In the genomic region with DNA sequence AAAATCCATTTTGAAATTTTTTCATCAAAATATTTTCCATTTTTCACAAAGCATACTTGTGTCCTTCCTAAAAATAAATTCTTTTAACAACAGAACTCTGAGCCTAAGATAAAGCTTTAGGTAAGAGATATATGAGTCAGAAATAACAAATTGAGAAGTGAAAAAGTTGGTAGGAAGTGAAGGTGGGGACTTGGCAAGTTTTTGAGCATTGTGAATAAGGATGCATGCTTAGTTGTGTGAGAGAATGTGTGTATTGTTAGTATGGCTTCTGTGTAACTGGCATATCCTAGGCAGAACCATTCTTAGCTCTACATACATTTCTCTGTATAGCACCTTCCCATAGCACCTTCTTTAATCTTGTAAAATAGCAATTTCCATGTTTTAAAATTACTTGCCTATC, we compare ENCODE assay signal across 16 cellular contexts. TPM values are rescaled to one million over a fixed set of nuclear protein-coding genes. Genes with fewer than 3 reads are reported as not detected.
DNase-seq lines count a peak whose midpoint lies in the region; ATAC-seq and TF ChIP-seq lines count a peak whose summit lies in the region.
"Had no signal": no experiment of that assay in that cellular context is flagged by ENCODE, and none has a peak within 500 bp of the region (broad histone marks: within the 10 kb centered on the region; RNA-seq: fewer than 3 reads in every experiment).

No MANE protein-coding gene starts in this region.

- H3K79me2 ChIP-seq in SK-N-SH (ENCODE audit: insufficient read depth) = no peaks in the 10 kb centered on the region

- TF ChIP-seq RAD21 in SK-N-SH (IDR thresholded peaks at IDR 0.05; ENCODE audit: low read length) = no peak

- H3K36me3 ChIP-seq in SK-N-SH (replicated peaks in 1 of 2; ENCODE audit: control insufficient read depth in 1 of 2, insufficient read depth in 2 of 2, low read length in 1 of 2) (no peaks in the 10 kb centered on the region), tibial artery (no peaks in the 10 kb centered on the region)
- H3K36me3 ChIP-seq: neutrophil, WERI-Rb-1 had no signal

- ATAC-seq in GM19395 (IDR thresholded peaks at IDR 0.05; ENCODE audit: unreplicated experiment) (peak; percentile 93), HG02623 (IDR thresholded peaks at IDR 0.05; ENCODE audit: unreplicated experiment) (peak; percentile 89), HG03432 (IDR thresholded peaks at IDR 0.05; ENCODE audit: unreplicated experiment) (peak; percentile 94)
- ATAC-seq: activated naive CD8-positive, alpha-beta T cell treated with anti-CD3 and anti-CD28 coated beads, Interleukin-2, amount 50 U/mL, for 24 hours; esophagus mucosa had no signal

- no peak overlapping the region for H3K27ac ChIP-seq in SK-N-SH (ENCODE audit: low read depth in 2 of 2, low read length in 1 of 2)
- H3K27ac ChIP-seq in substantia nigra (ENCODE audit: low read depth, low read length, poor library complexity, severe bottlenecking) = no peak overlapping the region
- H3K27ac ChIP-seq in tibial artery = no peak overlapping the region
- H3K27ac ChIP-seq: neutrophil, WERI-Rb-1 had no signal

- TF ChIP-seq CTCF in GM12864 (IDR thresholded peaks at IDR 0.05; ENCODE audit: low read depth, low read length, missing control alignments) (no peak), SK-N-SH (IDR thresholded peaks at IDR 0.05) (no peak), tibial artery (IDR thresholded peaks at IDR 0.05) (no peak)

- CTCF ChIA-PET in SK-N-SH (lab: Yijun Ruan, JAX) = no interaction called here

- no peak overlapping the region for H3K4me2 ChIP-seq in SK-N-SH

- H3K4me1 ChIP-seq in SK-N-SH (ENCODE audit: control insufficient read depth in 1 of 2, insufficient read depth in 2 of 2, low read depth in 1 of 2, low read length in 1 of 2) = peaks cover 0 to 19% of the 10 kb centered on the region in 2 experiments; a peak in 3 of 4 replicates
- peaks cover 0 to 15% (median 0%) of the 10 kb centered on the region in 4 donors for H3K4me1 ChIP-seq in tibial artery

- TF ChIP-seq EP300 in SK-N-SH (IDR thresholded peaks at IDR 0.05; ENCODE audit: borderline replicate concordance in 1 of 2, low read depth in 1 of 2, low read length in 1 of 2) = no peak

- no peak overlapping the region for H3K4me3 ChIP-seq in GM12864 (ENCODE audit: low read depth, low read length)
- H3K4me3 ChIP-seq in SK-N-SH (ENCODE audit: low read depth in 2 of 2, low read length in 1 of 2) = no peak overlapping the region
- H3K4me3 ChIP-seq in tibial artery = no peak overlapping the region

- POLR2A ChIA-PET in SK-N-SH (lab: Yijun Ruan, JAX) = no interaction called here

- DNase-seq in GM12864 (ENCODE audit: low read depth) = peak; percentile 15
- DNase-seq in SK-N-SH = no peak
- DNase-seq in activated CD4-positive, CD25-positive, alpha-beta regulatory T cell treated with anti-CD3 and anti-CD28 coated beads, Interleukin-2, amount 50 U/mL, for 72 hours = no peak
- DNase-seq in substantia nigra (lab: John Stamatoyannopoulos, UW) = no peak
- no peak for DNase-seq in tibial artery
- DNase-seq: activated naive CD8-positive, alpha-beta T cell treated with anti-CD3 and anti-CD28 coated beads, Interleukin-2, amount 50 U/mL, for 24 hours; COR-L47; mammary epithelial cell; MM.1S; stimulated activated CD4-positive, alpha-beta T cell treated with anti-CD3 and anti-CD28 coated beads, Interleukin-12 subunit alpha, Interleukin-12 subunit beta, amount 100 ng/mL, for 4 hours; WERI-Rb-1 had no signal

- H3K9me3 ChIP-seq in SK-N-SH (no peaks in the 10 kb centered on the region), tibial artery (no peaks in the 10 kb centered on the region)
- H3K9me3 ChIP-seq: neutrophil had no signal

- no peak overlapping the region for H3K9ac ChIP-seq in SK-N-SH

- intact Hi-C loops in tibial artery (cut with DNase I; ENCODE audit: low total_unique reads) = no loop called here

- H3F3A ChIP-seq in SK-N-SH (replicated peaks; ENCODE audit: insufficient read depth) = peaks cover 11% of the 10 kb centered on the region

- H2AFZ ChIP-seq in SK-N-SH (ENCODE audit: low read depth) = no peak overlapping the region

- H4K20me1 ChIP-seq in SK-N-SH (ENCODE audit: insufficient read depth) = no peaks in the 10 kb centered on the region

- H3K9me2 ChIP-seq in SK-N-SH = no peaks in the 10 kb centered on the region

- no peaks in the 10 kb centered on the region for H3K27me3 ChIP-seq in SK-N-SH (ENCODE audit: insufficient read depth)
- H3K27me3 ChIP-seq in tibial artery = no peaks in the 10 kb centered on the region
- H3K27me3 ChIP-seq: neutrophil had no signal

TF ChIP-seq in SK-N-SH, 30 proteins besides CTCF, POLR2A, EP300 and RAD21:
- TF ChIP-seq NRF1 (IDR thresholded peaks at IDR 0.05; ENCODE audit: low read depth, low read length) (no peak), GABPA (IDR thresholded peaks at IDR 0.05; ENCODE audit: low read depth) (no peak)

RNA-seq across cellular contexts. Expression of gene ASB5, which starts 6.8 kb away (rescaled TPM):
- polyA plus RNA-seq in SK-N-SH (2012; rRNA removed) = 0.13 and 0.54 TPM in 2 replicates
- 0.12 and 0.35 TPM in 2 replicates for polyA plus RNA-seq in SK-N-SH (2012; cell fraction: cytosol; rRNA removed)
- polyA plus RNA-seq in SK-N-SH (2012; cell fraction: nucleus; rRNA removed) = 0.34 and 0.51 TPM in 2 replicates

RNA-seq across cellular contexts. Expression of gene SPCS3, which starts 57.5 kb away (rescaled TPM):
- 27.7 and 37.4 TPM in 2 replicates for polyA plus RNA-seq in SK-N-SH (2012; rRNA removed)
- 41.4 and 52.3 TPM in 2 replicates for polyA plus RNA-seq in SK-N-SH (2012; cell fraction: cytosol; rRNA removed)
- 32.3 and 42.6 TPM in 2 replicates for polyA plus RNA-seq in SK-N-SH (2012; cell fraction: nucleus; rRNA removed)
